Comparison of ENCODE assay signal across 9 cellular contexts in genomic region chr20:17281478-17281877, GRCh38. TPM values are rescaled to one million over a fixed set of nuclear protein-coding genes. Genes with fewer than 3 reads are reported as not detected.
A peak's percentile ranks its signal among the peaks of the same experiment; 100 is the strongest.
DNase-seq lines count a peak whose midpoint lies in the region; ATAC-seq and TF ChIP-seq lines count a peak whose summit lies in the region.
"Had no signal": no experiment of that assay in that cellular context is flagged by ENCODE, and none has a peak within 500 bp of the region (broad histone marks: within the 10 kb centered on the region; RNA-seq: fewer than 3 reads in every experiment).

No MANE protein-coding gene starts in this region.

- H3K4me3 ChIP-seq in liver (ENCODE audit: low read depth in 1 of 3, low read length in 3 of 3) = no peak overlapping the region
- H3K4me3 ChIP-seq: upper lobe of left lung had no signal

- H3K4me1 ChIP-seq in liver (ENCODE audit: control insufficient read depth in 4 of 4, insufficient read depth in 4 of 4, low read length in 3 of 4) = no peaks in the 10 kb centered on the region
- H3K4me1 ChIP-seq: upper lobe of left lung had no signal

- H3K9ac ChIP-seq in liver (ENCODE audit: low read depth in 1 of 2, low read length in 2 of 2) = no peak overlapping the region

- peak; percentile 6 to 35 for TF ChIP-seq RAD21 in liver (IDR thresholded peaks at IDR 0.05)

- H3K36me3 ChIP-seq in liver (ENCODE audit: control insufficient read depth in 4 of 4, insufficient read depth in 3 of 4, low read depth in 1 of 4, low read length in 3 of 4) = no peaks in the 10 kb centered on the region
- H3K36me3 ChIP-seq: upper lobe of left lung had no signal

- no peaks in the 10 kb centered on the region for H3K27me3 ChIP-seq in liver (ENCODE audit: control insufficient read depth in 4 of 4, insufficient read depth in 4 of 4, low read length in 3 of 4)
- H3K27me3 ChIP-seq: upper lobe of left lung had no signal

- no peak overlapping the region for H3K27ac ChIP-seq in liver (ENCODE audit: low read depth in 1 of 2, low read length in 2 of 2)
- H3K27ac ChIP-seq: upper lobe of left lung had no signal

- TF ChIP-seq CTCF in liver (IDR thresholded peaks at IDR 0.05; ENCODE audit: low read depth, low read length, missing input control) = no peak

- DNase-seq in EH (ENCODE audit: low read depth) (peak; percentile 13), UCSD-AML1 (lab: John Stamatoyannopoulos, UW; ENCODE audit: unreplicated experiment) (peak; percentile 24), LoVo (ENCODE audit: low spot score) (no peak)
- DNase-seq: activated naive CD4-positive, alpha-beta T cell treated with Interleukin-2 at 50 U/mL for 16 hours had no signal

- ATAC-seq in HG02884 (IDR thresholded peaks at IDR 0.05; ENCODE audit: unreplicated experiment) (peak; percentile 68), HG02763 (IDR thresholded peaks at IDR 0.05; ENCODE audit: unreplicated experiment) (no peak), HG02610 (IDR thresholded peaks at IDR 0.05; ENCODE audit: unreplicated experiment) (no peak)

- peaks cover 0 to 3% (median 0%) of the 10 kb centered on the region in 4 donors for H3K9me3 ChIP-seq in liver (ENCODE audit: control insufficient read depth in 4 of 4, low read length in 3 of 4)
- H3K9me3 ChIP-seq: upper lobe of left lung had no signal

TF ChIP-seq in liver, 16 proteins besides CTCF, POLR2A, EP300 and RAD21:
- TF ChIP-seq, protein P1, sequence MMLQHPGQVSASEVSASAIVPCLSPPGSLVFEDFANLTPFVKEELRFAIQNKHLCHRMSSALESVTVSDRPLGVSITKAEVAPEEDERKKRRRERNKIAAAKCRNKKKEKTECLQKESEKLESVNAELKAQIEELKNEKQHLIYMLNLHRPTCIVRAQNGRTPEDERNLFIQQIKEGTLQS (IDR thresholded peaks at IDR 0.05) = no peak

RNA-seq across cellular contexts. Expression of gene PCSK2, which starts 54.6 kb away (rescaled TPM):
- total RNA-seq in liver = under 1 TPM; 0.08 to 0.09 TPM
- under 1 TPM in 1 of 2 donors, not detected in 1; 0.14 TPM for polyA plus RNA-seq in liver
